Comparison of ENCODE assay signal across 8 cellular contexts in the genomic region with DNA sequence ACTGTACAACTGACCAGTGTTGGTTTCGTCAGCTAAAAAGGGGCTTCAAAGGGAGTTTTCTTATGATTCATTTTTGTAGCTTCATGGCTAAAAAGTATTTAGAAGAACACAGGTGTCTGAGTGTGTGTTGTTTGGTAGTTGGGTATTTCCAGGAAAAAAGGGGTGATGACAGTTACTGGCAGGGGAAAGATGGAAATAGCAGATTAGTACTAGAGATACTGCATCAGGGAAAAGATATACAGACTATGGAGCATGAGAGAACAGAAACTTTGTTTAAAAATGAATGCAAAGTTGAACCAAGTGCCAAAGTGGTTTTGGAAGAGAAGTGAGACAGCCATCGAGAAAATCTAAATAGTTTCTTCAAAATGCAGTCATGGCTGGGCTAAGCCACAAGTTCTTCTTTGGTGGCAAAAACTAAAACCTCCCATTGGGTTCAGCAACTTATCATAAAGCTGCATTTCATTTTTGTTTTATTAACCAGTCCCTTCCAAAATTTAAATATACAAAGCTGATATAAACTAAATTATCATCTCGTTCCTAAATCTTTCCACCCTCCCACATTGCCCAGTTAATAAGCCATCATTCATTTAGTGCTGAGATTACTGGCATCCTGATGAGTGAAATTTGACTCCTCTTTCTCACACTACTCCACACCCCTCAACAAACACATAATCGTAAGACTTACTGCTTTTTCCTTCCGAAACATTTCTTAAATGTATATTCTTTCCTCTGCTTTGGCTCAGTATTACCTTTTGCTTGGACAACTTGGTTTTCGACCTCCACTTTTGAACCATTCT. TPM values are rescaled to one million over a fixed set of nuclear protein-coding genes. Genes with fewer than 3 reads are reported as not detected.
DNase-seq lines count a peak whose midpoint lies in the region; ATAC-seq and TF ChIP-seq lines count a peak whose summit lies in the region.

No MANE protein-coding gene starts in this region.

- DNase-seq in GM13977 (ENCODE audit: low spot score) (peak; percentile 26), KBM-7 (no peak), Right ventricle myocardium superior (no peak)
- no peak for DNase-seq in activated naive CD8-positive, alpha-beta T cell treated with anti-CD3 and anti-CD28 coated beads, Interleukin-2, amount 50 U/mL, for 24 hours
- DNase-seq in stimulated activated naive CD4-positive, alpha-beta T cell treated with Interleukin-2 at 50 U/mL for 16 hours (lab: John Stamatoyannopoulos, UW): no peak
- DNase-seq in stimulated activated CD4-positive, alpha-beta T cell treated with anti-CD3 and anti-CD28 coated beads, Interleukin-12 subunit alpha, Interleukin-12 subunit beta, amount 100 ng/mL, for 4 hours: no peak

- H3K9me3 Mint-ChIP-seq in activated naive CD8-positive, alpha-beta T cell treated with anti-CD3 and anti-CD28 coated beads, Interleukin-2, amount 50 U/mL, for 24 hours: no peaks in the 10 kb centered on the region

- in situ Hi-C loops in GM13977 (cut with MboI; ENCODE audit: low pct_unique_long_range_greater_than_20kb, low sequenced_read_pairs, unreplicated experiment) (no loop called here), KBM-7 (cut with MboI; ENCODE audit: low pct_unique_long_range_greater_than_20kb, low sequenced_read_pairs) (no loop called here)

- H3K27me3 Mint-ChIP-seq in activated naive CD8-positive, alpha-beta T cell treated with anti-CD3 and anti-CD28 coated beads, Interleukin-2, amount 50 U/mL, for 24 hours: no peaks in the 10 kb centered on the region

- H3K4me3 Mint-ChIP-seq in activated naive CD8-positive, alpha-beta T cell treated with anti-CD3 and anti-CD28 coated beads, Interleukin-2, amount 50 U/mL, for 24 hours: peak overlapping the region; percentile 15

- H3K27ac Mint-ChIP-seq in activated naive CD8-positive, alpha-beta T cell treated with anti-CD3 and anti-CD28 coated beads, Interleukin-2, amount 50 U/mL, for 24 hours: peak overlapping the region; percentile 78

- intact Hi-C loops in Right ventricle myocardium superior (cut with DNase I): no loop called here

- ATAC-seq in GM19455 (IDR thresholded peaks at IDR 0.05; ENCODE audit: unreplicated experiment) (peak; percentile 38), HG03066 (IDR thresholded peaks at IDR 0.05; ENCODE audit: low read depth, unreplicated experiment) (peak; percentile 36), Right ventricle myocardium superior (ENCODE audit: poor library complexity) (no peak)
- peak; percentile 68 for ATAC-seq in activated naive CD8-positive, alpha-beta T cell treated with anti-CD3 and anti-CD28 coated beads, Interleukin-2, amount 50 U/mL, for 24 hours

- no peak for TF ChIP-seq CTCF in GM13977 (IDR thresholded peaks at IDR 0.05; ENCODE audit: extremely low read depth, insufficient read depth, missing control alignments)

- H3K36me3 Mint-ChIP-seq in activated naive CD8-positive, alpha-beta T cell treated with anti-CD3 and anti-CD28 coated beads, Interleukin-2, amount 50 U/mL, for 24 hours (ENCODE audit: low read depth): peaks cover 28% of the 10 kb centered on the region

- peaks cover 42% of the 10 kb centered on the region for H3K4me1 Mint-ChIP-seq in activated naive CD8-positive, alpha-beta T cell treated with anti-CD3 and anti-CD28 coated beads, Interleukin-2, amount 50 U/mL, for 24 hours

RNA-seq across cellular contexts. Expression of gene ELL2, which starts 33.5 kb away (rescaled TPM):
- 30.8 TPM for total RNA-seq in Right ventricle myocardium superior
